Comparison of ENCODE assay signal across 1 cellular context in the genomic region with DNA sequence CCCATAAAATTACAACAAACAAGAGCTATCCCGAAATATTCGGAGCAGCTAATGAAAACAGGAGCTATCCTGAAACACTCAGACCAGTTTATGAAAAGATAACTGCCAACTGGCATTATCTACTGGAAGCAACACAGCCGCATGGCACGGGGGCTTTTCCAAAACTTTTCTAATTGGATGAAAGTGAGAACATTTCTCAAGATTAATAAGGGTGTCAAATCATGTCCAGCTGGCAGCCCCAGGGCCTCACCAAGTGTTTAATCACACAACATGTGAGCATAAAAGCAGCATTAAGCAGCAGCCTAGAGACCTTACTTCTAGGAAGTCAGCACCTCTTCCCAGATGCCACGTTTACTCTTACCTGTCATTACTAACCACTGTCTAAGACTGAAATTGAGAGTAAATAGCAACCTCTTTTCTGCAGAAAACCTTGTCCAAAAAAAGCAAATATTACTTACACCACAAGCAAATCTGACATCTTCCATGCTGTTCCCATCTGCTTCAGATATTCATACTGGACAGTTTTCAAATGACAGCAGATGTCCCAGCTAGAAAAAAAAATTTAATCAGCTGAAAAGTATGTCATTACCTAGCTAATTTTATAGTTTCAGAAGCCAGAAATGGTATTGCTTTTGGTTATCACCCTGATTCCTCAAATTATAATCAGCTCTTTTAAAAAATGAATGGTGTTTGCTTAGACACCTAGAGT.
TF ChIP-seq lines count a peak whose summit lies in the region.

No MANE protein-coding gene starts in this region.

TF ChIP-seq in H1, 55 proteins besides CTCF, POLR2A, EP300 and RAD21 (continued from another document):
- TF ChIP-seq, protein P1, sequence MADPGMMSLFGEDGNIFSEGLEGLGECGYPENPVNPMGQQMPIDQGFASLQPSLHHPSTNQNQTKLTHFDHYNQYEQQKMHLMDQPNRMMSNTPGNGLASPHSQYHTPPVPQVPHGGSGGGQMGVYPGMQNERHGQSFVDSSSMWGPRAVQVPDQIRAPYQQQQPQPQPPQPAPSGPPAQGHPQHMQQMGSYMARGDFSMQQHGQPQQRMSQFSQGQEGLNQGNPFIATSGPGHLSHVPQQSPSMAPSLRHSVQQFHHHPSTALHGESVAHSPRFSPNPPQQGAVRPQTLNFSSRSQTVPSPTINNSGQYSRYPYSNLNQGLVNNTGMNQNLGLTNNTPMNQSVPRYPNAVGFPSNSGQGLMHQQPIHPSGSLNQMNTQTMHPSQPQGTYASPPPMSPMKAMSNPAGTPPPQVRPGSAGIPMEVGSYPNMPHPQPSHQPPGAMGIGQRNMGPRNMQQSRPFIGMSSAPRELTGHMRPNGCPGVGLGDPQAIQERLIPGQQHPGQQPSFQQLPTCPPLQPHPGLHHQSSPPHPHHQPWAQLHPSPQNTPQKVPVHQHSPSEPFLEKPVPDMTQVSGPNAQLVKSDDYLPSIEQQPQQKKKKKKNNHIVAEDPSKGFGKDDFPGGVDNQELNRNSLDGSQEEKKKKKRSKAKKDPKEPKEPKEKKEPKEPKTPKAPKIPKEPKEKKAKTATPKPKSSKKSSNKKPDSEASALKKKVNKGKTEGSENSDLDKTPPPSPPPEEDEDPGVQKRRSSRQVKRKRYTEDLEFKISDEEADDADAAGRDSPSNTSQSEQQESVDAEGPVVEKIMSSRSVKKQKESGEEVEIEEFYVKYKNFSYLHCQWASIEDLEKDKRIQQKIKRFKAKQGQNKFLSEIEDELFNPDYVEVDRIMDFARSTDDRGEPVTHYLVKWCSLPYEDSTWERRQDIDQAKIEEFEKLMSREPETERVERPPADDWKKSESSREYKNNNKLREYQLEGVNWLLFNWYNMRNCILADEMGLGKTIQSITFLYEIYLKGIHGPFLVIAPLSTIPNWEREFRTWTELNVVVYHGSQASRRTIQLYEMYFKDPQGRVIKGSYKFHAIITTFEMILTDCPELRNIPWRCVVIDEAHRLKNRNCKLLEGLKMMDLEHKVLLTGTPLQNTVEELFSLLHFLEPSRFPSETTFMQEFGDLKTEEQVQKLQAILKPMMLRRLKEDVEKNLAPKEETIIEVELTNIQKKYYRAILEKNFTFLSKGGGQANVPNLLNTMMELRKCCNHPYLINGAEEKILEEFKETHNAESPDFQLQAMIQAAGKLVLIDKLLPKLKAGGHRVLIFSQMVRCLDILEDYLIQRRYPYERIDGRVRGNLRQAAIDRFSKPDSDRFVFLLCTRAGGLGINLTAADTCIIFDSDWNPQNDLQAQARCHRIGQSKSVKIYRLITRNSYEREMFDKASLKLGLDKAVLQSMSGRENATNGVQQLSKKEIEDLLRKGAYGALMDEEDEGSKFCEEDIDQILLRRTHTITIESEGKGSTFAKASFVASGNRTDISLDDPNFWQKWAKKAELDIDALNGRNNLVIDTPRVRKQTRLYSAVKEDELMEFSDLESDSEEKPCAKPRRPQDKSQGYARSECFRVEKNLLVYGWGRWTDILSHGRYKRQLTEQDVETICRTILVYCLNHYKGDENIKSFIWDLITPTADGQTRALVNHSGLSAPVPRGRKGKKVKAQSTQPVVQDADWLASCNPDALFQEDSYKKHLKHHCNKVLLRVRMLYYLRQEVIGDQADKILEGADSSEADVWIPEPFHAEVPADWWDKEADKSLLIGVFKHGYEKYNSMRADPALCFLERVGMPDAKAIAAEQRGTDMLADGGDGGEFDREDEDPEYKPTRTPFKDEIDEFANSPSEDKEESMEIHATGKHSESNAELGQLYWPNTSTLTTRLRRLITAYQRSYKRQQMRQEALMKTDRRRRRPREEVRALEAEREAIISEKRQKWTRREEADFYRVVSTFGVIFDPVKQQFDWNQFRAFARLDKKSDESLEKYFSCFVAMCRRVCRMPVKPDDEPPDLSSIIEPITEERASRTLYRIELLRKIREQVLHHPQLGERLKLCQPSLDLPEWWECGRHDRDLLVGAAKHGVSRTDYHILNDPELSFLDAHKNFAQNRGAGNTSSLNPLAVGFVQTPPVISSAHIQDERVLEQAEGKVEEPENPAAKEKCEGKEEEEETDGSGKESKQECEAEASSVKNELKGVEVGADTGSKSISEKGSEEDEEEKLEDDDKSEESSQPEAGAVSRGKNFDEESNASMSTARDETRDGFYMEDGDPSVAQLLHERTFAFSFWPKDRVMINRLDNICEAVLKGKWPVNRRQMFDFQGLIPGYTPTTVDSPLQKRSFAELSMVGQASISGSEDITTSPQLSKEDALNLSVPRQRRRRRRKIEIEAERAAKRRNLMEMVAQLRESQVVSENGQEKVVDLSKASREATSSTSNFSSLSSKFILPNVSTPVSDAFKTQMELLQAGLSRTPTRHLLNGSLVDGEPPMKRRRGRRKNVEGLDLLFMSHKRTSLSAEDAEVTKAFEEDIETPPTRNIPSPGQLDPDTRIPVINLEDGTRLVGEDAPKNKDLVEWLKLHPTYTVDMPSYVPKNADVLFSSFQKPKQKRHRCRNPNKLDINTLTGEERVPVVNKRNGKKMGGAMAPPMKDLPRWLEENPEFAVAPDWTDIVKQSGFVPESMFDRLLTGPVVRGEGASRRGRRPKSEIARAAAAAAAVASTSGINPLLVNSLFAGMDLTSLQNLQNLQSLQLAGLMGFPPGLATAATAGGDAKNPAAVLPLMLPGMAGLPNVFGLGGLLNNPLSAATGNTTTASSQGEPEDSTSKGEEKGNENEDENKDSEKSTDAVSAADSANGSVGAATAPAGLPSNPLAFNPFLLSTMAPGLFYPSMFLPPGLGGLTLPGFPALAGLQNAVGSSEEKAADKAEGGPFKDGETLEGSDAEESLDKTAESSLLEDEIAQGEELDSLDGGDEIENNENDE (IDR thresholded peaks at IDR 0.05; ENCODE audit: insufficient replicate concordance, low read length): no peak
- no peak for TF ChIP-seq BACH1 (IDR thresholded peaks at IDR 0.05; ENCODE audit: low read length)
- TF ChIP-seq KDM4A (IDR thresholded peaks at IDR 0.05; ENCODE audit: low read depth, low read length, severe bottlenecking): no peak
- no peak for TF ChIP-seq CREB1 (IDR thresholded peaks at IDR 0.05)
- no peak for TF ChIP-seq CTBP2 (IDR thresholded peaks at IDR 0.05; ENCODE audit: borderline replicate concordance, insufficient read depth, insufficient read length, low read length)
- TF ChIP-seq JUND (IDR thresholded peaks at IDR 0.05; ENCODE audit: low read length): no peak
- TF ChIP-seq SUZ12 (IDR thresholded peaks at IDR 0.05; ENCODE audit: low read length): no peak
